Comparison of ENCODE assay signal across 8 cellular contexts in the genomic region with DNA sequence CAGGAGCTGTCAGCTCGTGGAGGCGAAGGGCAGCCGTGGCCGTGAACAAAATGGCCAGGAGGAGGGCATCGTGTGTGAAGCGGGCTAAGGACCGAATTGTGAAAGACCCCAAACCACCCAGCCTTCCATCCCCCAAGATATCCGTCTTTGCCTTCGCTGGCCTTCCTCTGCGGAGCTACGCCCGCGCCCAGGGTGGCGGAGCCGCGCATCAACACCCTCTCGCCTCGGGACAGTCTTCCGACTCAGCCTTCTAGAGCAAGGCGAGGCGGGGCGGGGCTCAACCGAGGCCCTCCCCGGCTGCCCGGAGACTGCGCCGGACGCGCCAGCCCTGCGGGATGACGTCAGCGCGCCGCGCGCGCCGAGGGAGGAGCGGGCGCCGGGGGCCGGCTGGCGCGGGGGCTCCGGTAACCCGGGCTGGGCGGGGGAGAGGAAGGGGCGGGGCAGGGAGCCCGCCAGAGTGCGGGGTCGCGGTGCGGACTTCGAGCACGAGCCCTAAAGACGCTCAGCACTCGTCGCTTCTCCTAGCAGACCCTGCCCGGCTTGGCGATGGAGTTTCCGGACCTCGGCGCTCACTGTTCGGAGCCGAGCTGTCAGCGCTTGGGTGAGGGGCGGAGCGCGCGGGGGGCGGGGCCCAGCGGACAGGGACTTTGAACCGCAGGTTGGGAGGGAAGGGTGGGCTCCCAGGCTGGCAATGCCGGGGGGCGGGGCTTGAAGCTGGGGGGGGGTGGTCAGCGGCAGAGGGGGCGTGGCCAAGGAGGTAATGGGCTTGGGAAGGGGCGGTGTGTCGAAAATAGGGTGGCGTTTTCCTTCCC. TPM values are rescaled to one million over a fixed set of nuclear protein-coding genes. Genes with fewer than 3 reads are reported as not detected.
DNase-seq lines count a peak whose midpoint lies in the region; ATAC-seq, FAIRE-seq and TF ChIP-seq lines count a peak whose summit lies in the region.

A gene with protein sequence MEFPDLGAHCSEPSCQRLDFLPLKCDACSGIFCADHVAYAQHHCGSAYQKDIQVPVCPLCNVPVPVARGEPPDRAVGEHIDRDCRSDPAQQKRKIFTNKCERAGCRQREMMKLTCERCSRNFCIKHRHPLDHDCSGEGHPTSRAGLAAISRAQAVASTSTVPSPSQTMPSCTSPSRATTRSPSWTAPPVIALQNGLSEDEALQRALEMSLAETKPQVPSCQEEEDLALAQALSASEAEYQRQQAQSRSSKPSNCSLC (plus strand): TSS at position 341 of the 812 bp plus-strand sequence. CDS start 206 bp downstream, at position 547.

- H3K4me1 ChIP-seq in right atrium auricular region: peaks cover 0 to 21% of the 10 kb centered on the region in 2 donors
- peaks cover 12% of the 10 kb centered on the region for H3K4me1 ChIP-seq in rectal smooth muscle tissue (ENCODE audit: control insufficient read depth, insufficient read depth, low read length)
- peaks cover 22% of the 10 kb centered on the region for H3K4me1 ChIP-seq in vagina

- peak within 1 kb of the TSS; percentile 98 for H3K9ac ChIP-seq in rectal smooth muscle tissue (ENCODE audit: low read length)

- TF ChIP-seq CTCF in right atrium auricular region (IDR thresholded peaks at IDR 0.05): no peak
- peak in 1 of 3 experiments; percentile 30 for TF ChIP-seq CTCF in vagina (IDR thresholded peaks at IDR 0.05)

- H3K27ac ChIP-seq in right atrium auricular region: peak within 1 kb of the TSS; percentile 95 to 98
- peak within 1 kb of the TSS; percentile 95 for H3K27ac ChIP-seq in rectal smooth muscle tissue (ENCODE audit: low read depth, low read length)
- peak within 1 kb of the TSS; percentile 97 for H3K27ac ChIP-seq in vagina

- H3K9me3 ChIP-seq in right atrium auricular region (no peaks in the 10 kb centered on the region), vagina (no peaks in the 10 kb centered on the region)

- peak; percentile 96 for TF ChIP-seq POLR2A in vagina (IDR thresholded peaks at IDR 0.05)

- peak; percentile 90 for FAIRE-seq in GM18507 (lab: Jason Lieb, UNC)

- peak within 1 kb of the TSS; percentile 76 to 78 for H3K4me3 ChIP-seq in right atrium auricular region
- H3K4me3 ChIP-seq in rectal smooth muscle tissue (ENCODE audit: low read length): peak within 1 kb of the TSS; percentile 85
- peak within 1 kb of the TSS; percentile 63 to 79 for H3K4me3 ChIP-seq in vagina

- peak; percentile 95 for ATAC-seq in HG02973 (IDR thresholded peaks at IDR 0.05; ENCODE audit: unreplicated experiment)

- intact Hi-C loops in T-helper 2 cell treated with Interferon-gamma antibody and Interleukin-4, amounts not matched to agents 100 ng/mL and 5 ng/mL, for 36 hours (cut with micrococcal nuclease): loop anchor here (1.0 to 5.0 kb wide), 12 partner anchors 13 to 534 kb away; a partner anchor contains a TSS
- intact Hi-C loops in vagina (cut with DNase I): no loop called here

- H3K27me3 ChIP-seq in right atrium auricular region (no peaks in the 10 kb centered on the region), rectal smooth muscle tissue (ENCODE audit: control insufficient read depth, insufficient read depth, low read length) (no peaks in the 10 kb centered on the region), vagina (no peaks in the 10 kb centered on the region)

- H3K36me3 ChIP-seq in right atrium auricular region (peaks cover 10% of the 10 kb centered on the region), rectal smooth muscle tissue (ENCODE audit: control insufficient read depth, insufficient read depth, low read length) (peaks cover 11% of the 10 kb centered on the region), vagina (peaks cover 0 to 13% of the 10 kb centered on the region in 2 donors)

- peak; percentile 98 for DNase-seq in GM18507 (ENCODE audit: extremely low spot score, insufficient read length, low read depth)
- DNase-seq in NCI-H1930 (lab: John Stamatoyannopoulos, UW): peak; percentile 87 to 92
- peak; percentile 71 to 96 (median 92) for DNase-seq in anterior cingulate cortex (lab: John Stamatoyannopoulos, UW)
- DNase-seq in right atrium auricular region (ENCODE audit: low spot score): peak; percentile 96
- DNase-seq in vagina (ENCODE audit: extremely low spot score in 2 of 2): peak in 1 of 2 donors; percentile 95

RNA-seq across cellular contexts. Expression of the gene that starts here (rescaled TPM):
- total RNA-seq in T-helper 2 cell treated with Interferon-gamma antibody and Interleukin-4, amounts not matched to agents 100 ng/mL and 5 ng/mL, for 36 hours: 53.0 and 54.6 TPM in 2 replicates
- total RNA-seq in right atrium auricular region (10 to 100 TPM; 15.5 to 31.5 TPM), vagina (52.1 TPM)
